Comparison of ENCODE assay signal across 8 cellular contexts in the genomic region with DNA sequence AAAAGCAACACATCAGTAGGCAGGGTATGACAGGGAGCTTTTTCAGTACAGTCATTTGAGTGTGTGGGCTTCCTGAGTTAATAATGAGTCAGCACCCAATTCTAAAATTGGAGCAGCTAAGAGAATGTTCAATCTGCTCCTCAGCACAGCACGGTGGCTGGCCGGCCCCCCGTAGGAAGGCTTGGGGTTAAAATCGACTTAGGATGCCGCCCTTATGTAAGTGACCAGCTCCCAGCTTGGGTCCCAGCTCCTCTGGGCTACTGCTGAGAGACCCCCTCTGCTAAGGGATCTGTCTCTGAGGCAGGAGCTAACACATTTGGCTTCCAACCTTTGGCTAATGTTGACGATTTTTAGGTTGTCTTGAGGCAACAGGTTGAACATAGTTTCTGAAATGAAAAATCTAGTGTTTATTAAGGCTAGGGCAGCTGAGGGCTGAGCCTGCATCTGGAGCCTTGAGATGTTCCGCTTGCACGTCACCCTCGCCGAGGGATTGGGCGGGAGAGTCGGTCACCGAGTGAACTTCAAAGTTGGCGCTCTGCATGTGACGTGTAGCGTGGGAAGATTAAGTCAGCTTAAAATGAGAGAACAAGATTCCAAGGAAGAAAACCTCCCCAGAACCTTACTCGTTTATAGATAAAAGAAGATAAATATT.
DNase-seq lines count a peak whose midpoint lies in the region; ATAC-seq, FAIRE-seq and TF ChIP-seq lines count a peak whose summit lies in the region.
"Not testable (repeated sequence)": the region's sequence is repeated elsewhere in the genome, so short reads cannot be mapped to it uniquely, and the experiment has no call there.

No MANE protein-coding gene starts in this region.

- not testable (repeated sequence) for H3K4me3 ChIP-seq in naive thymus-derived CD4-positive, alpha-beta T cell (ENCODE audit: low read length)
- H3K4me3 ChIP-seq in upper lobe of left lung: peak overlapping the region in 2 of 4 donors; percentile 29 to 39

- not testable (repeated sequence) for H3K36me3 ChIP-seq in naive thymus-derived CD4-positive, alpha-beta T cell (ENCODE audit: control insufficient read depth in 2 of 3, insufficient read depth in 3 of 3, low read length in 3 of 3); upper lobe of left lung

- not testable (repeated sequence) for H3K27me3 Mint-ChIP-seq in activated naive CD4-positive, alpha-beta T cell treated with anti-CD3 and anti-CD28 coated beads for 36 hours (ENCODE audit: low read depth); naive thymus-derived CD4-positive, alpha-beta T cell

- CTCF ChIA-PET in RWPE1 (lab: Yijun Ruan, JAX); activated naive CD4-positive, alpha-beta T cell treated with anti-CD3 and anti-CD28 coated beads for 36 hours (lab: Charles Lee); naive thymus-derived CD4-positive, alpha-beta T cell (lab: Charles Lee): not testable (repeated sequence)

- ATAC-seq in GM21786 (IDR thresholded peaks at IDR 0.05; ENCODE audit: unreplicated experiment): peak; percentile 73
- ATAC-seq in HG03342 (IDR thresholded peaks at IDR 0.05; ENCODE audit: unreplicated experiment): peak; percentile 81
- peak; percentile 49 for ATAC-seq in naive thymus-derived CD4-positive, alpha-beta T cell
- ATAC-seq in upper lobe of left lung (ENCODE audit: low FRiP score in 2 of 2): peak in 1 of 2 donors; percentile 71

- not testable (repeated sequence) for H3K27me3 ChIP-seq in naive thymus-derived CD4-positive, alpha-beta T cell (ENCODE audit: control insufficient read depth in 2 of 2, insufficient read depth in 2 of 2, low read length in 2 of 2); upper lobe of left lung

- peak; percentile 36 for FAIRE-seq in GM18507 (lab: Jason Lieb, UNC)

- H3K27ac Mint-ChIP-seq in activated naive CD4-positive, alpha-beta T cell treated with anti-CD3 and anti-CD28 coated beads for 36 hours: peak overlapping the region; percentile 87
- peak overlapping the region in 1 of 9 donors; percentile 86 for H3K27ac Mint-ChIP-seq in naive thymus-derived CD4-positive, alpha-beta T cell

- H3K4me1 Mint-ChIP-seq in activated naive CD4-positive, alpha-beta T cell treated with anti-CD3 and anti-CD28 coated beads for 36 hours (ENCODE audit: low read depth): peaks cover 16% of the 10 kb centered on the region
- H3K4me1 Mint-ChIP-seq in naive thymus-derived CD4-positive, alpha-beta T cell: peaks cover 0 to 14% (median 0%) of the 10 kb centered on the region in 7 donors

- H3K4me1 ChIP-seq in naive thymus-derived CD4-positive, alpha-beta T cell (ENCODE audit: control insufficient read depth in 2 of 2, insufficient read depth in 2 of 2, low read length in 2 of 2): peaks cover 0 to 10% of the 10 kb centered on the region in 2 donors
- H3K4me1 ChIP-seq in upper lobe of left lung: not testable (repeated sequence)

- not testable (repeated sequence) for TF ChIP-seq EP300 in upper lobe of left lung (IDR thresholded peaks at IDR 0.05)

- not testable (repeated sequence) for TF ChIP-seq POLR2A in upper lobe of left lung (IDR thresholded peaks at IDR 0.05)

- WGBS in upper lobe of left lung, 2 donors: 20 to 35% methylated on average over 4 to 6 of the region's 17 CpGs

- DNase-seq in GM18507 (ENCODE audit: extremely low spot score, insufficient read length, low read depth); RWPE1 (ENCODE audit: low spot score); activated naive CD4-positive, alpha-beta T cell treated with anti-CD3 and anti-CD28 coated beads for 36 hours: not testable (repeated sequence)
- DNase-seq in fibroblast of peridontal ligament (ENCODE audit: extremely low read depth): peak; percentile 29
- peak in 1 of 9 donors; percentile 50 for DNase-seq in naive thymus-derived CD4-positive, alpha-beta T cell
- peak in 1 of 2 donors; percentile 24 for DNase-seq in upper lobe of left lung

- not testable (repeated sequence) for H3K36me3 Mint-ChIP-seq in activated naive CD4-positive, alpha-beta T cell treated with anti-CD3 and anti-CD28 coated beads for 36 hours (ENCODE audit: low read depth)
- peaks cover 0 to 11% (median 0%) of the 10 kb centered on the region in 5 donors for H3K36me3 Mint-ChIP-seq in naive thymus-derived CD4-positive, alpha-beta T cell

- peak overlapping the region; percentile 73 for H3K4me3 Mint-ChIP-seq in activated naive CD4-positive, alpha-beta T cell treated with anti-CD3 and anti-CD28 coated beads for 36 hours
- H3K4me3 Mint-ChIP-seq in naive thymus-derived CD4-positive, alpha-beta T cell: peak overlapping the region in 7 of 10 donors; percentile 39 to 81 (median 47)

- not testable (repeated sequence) for TF ChIP-seq CTCF in RWPE1 (conservative IDR thresholded peaks at IDR 0.05; ENCODE audit: low read depth); upper lobe of left lung (IDR thresholded peaks at IDR 0.05)

- H3K27ac ChIP-seq in RWPE1 (peak overlapping the region; percentile 74), upper lobe of left lung (peak overlapping the region; percentile 42 to 80 (median 78))
- not testable (repeated sequence) for H3K27ac ChIP-seq in naive thymus-derived CD4-positive, alpha-beta T cell (ENCODE audit: low read depth, low read length)

- POLR2A ChIA-PET in RWPE1 (lab: Yijun Ruan, JAX; ENCODE audit: low non-redundant PET); naive thymus-derived CD4-positive, alpha-beta T cell (lab: Charles Lee): not testable (repeated sequence)

- not testable (repeated sequence) for H3K9me3 Mint-ChIP-seq in activated naive CD4-positive, alpha-beta T cell treated with anti-CD3 and anti-CD28 coated beads for 36 hours; naive thymus-derived CD4-positive, alpha-beta T cell

- intact Hi-C loops in activated naive CD4-positive, alpha-beta T cell treated with anti-CD3 and anti-CD28 coated beads for 36 hours (cut with micrococcal nuclease); naive thymus-derived CD4-positive, alpha-beta T cell (cut with micrococcal nuclease): not testable (repeated sequence)

- H3K9me3 ChIP-seq in naive thymus-derived CD4-positive, alpha-beta T cell (ENCODE audit: control insufficient read depth in 2 of 3, low read length in 3 of 3); upper lobe of left lung: not testable (repeated sequence)
